In genomic region chr4:23972805-23973204, GRCh38 we compare ENCODE assay signal across 23 cellular contexts.
"Had no signal": no experiment of that assay in that cellular context is flagged by ENCODE, and none has a peak within 500 bp of the region (broad histone marks: within the 10 kb centered on the region; RNA-seq: fewer than 3 reads in every experiment).

No MANE protein-coding gene starts in this region.

- H3K36me3 ChIP-seq: left ventricle myocardium inferior, lower lobe of right lung, neural progenitor cell, pancreas, tibial artery, upper lobe of left lung, uterus had no signal

- DNase-seq: effector CD4-positive, alpha-beta T cell; endodermal cell; erythroblast; foreskin keratinocyte; kidney; left cardiac atrium; left ventricle myocardium inferior; lower lobe of right lung; midbrain; nucleus accumbens; pancreas; right cardiac atrium; stimulated activated CD4-positive, alpha-beta T cell treated with anti-CD3 and anti-CD28 coated beads, Interleukin-4, amount 100 ng/mL, for 1 hour; stimulated activated CD8-positive, alpha-beta memory T cell treated with anti-CD3 and anti-CD28 coated beads, Interleukin-4, amount 100 ng/mL, for 48 hours; tibial artery; upper lobe of left lung; uterus had no signal

- H3K27me3 ChIP-seq: foreskin keratinocyte, pancreas, tibial artery, upper lobe of left lung, uterus had no signal

- H3K36me3 Mint-ChIP-seq: memory B cell; natural killer cell treated with Interleukin-12 subunit alpha and Interleukin-12 subunit beta and Interleukin-15 and Interleukin-18, amount 100 ng/mL, for 72 hours; neural progenitor cell; stimulated activated effector memory CD8-positive, alpha-beta T cell treated with anti-CD3 and anti-CD28 coated beads, Interleukin-12 subunit alpha, Interleukin-12 subunit beta, amount 100 ng/mL, for 72 hours had no signal

- H2AFZ ChIP-seq: neural progenitor cell had no signal

- H3K4me1 Mint-ChIP-seq: memory B cell; stimulated activated effector memory CD8-positive, alpha-beta T cell treated with anti-CD3 and anti-CD28 coated beads, Interleukin-12 subunit alpha, Interleukin-12 subunit beta, amount 100 ng/mL, for 72 hours had no signal

- H3K9ac ChIP-seq: neural progenitor cell had no signal

- H3K9me3 Mint-ChIP-seq: endodermal cell; memory B cell; neural progenitor cell; stimulated activated naive CD8-positive, alpha-beta T cell treated with anti-CD3 and anti-CD28 coated beads, Interleukin-15, Interleukin-2, amounts not matched to agents 100 ng/mL and 50 ng/mL, for 24 hours had no signal

- H3K4me2 ChIP-seq: neural progenitor cell had no signal

- H3K27ac Mint-ChIP-seq: endodermal cell; memory B cell; natural killer cell treated with Interleukin-12 subunit alpha and Interleukin-12 subunit beta and Interleukin-15 and Interleukin-18, amount 100 ng/mL, for 72 hours; neural progenitor cell; progenitor cell of endocrine pancreas; stimulated activated effector memory CD8-positive, alpha-beta T cell treated with anti-CD3 and anti-CD28 coated beads, Interleukin-12 subunit alpha, Interleukin-12 subunit beta, amount 100 ng/mL, for 72 hours; stimulated activated naive CD8-positive, alpha-beta T cell treated with anti-CD3 and anti-CD28 coated beads, Interleukin-15, Interleukin-2, amounts not matched to agents 100 ng/mL and 50 ng/mL, for 24 hours had no signal

- H3K9me3 ChIP-seq: left ventricle myocardium inferior, lower lobe of right lung, pancreas, tibial artery, upper lobe of left lung, uterus had no signal

- H3K27me3 Mint-ChIP-seq: memory B cell; natural killer cell treated with Interleukin-12 subunit alpha and Interleukin-12 subunit beta and Interleukin-15 and Interleukin-18, amount 100 ng/mL, for 72 hours; stimulated activated naive CD8-positive, alpha-beta T cell treated with anti-CD3 and anti-CD28 coated beads, Interleukin-15, Interleukin-2, amounts not matched to agents 100 ng/mL and 50 ng/mL, for 24 hours had no signal

- H3K4me1 ChIP-seq: foreskin keratinocyte, lower lobe of right lung, neural progenitor cell, pancreas, tibial artery, upper lobe of left lung, uterus had no signal

- H3K27ac ChIP-seq: foreskin keratinocyte, left ventricle myocardium inferior, lower lobe of right lung, neural progenitor cell, pancreas, tibial artery, upper lobe of left lung, uterus had no signal

- H3K4me3 Mint-ChIP-seq: endodermal cell; memory B cell; natural killer cell treated with Interleukin-12 subunit alpha and Interleukin-12 subunit beta and Interleukin-15 and Interleukin-18, amount 100 ng/mL, for 72 hours; neural progenitor cell; stimulated activated effector memory CD8-positive, alpha-beta T cell treated with anti-CD3 and anti-CD28 coated beads, Interleukin-12 subunit alpha, Interleukin-12 subunit beta, amount 100 ng/mL, for 72 hours; stimulated activated naive CD8-positive, alpha-beta T cell treated with anti-CD3 and anti-CD28 coated beads, Interleukin-15, Interleukin-2, amounts not matched to agents 100 ng/mL and 50 ng/mL, for 24 hours had no signal

- ATAC-seq: foreskin keratinocyte; left cardiac atrium; lower lobe of right lung; natural killer cell treated with Interleukin-12 subunit alpha and Interleukin-12 subunit beta and Interleukin-15 and Interleukin-18, amount 100 ng/mL, for 72 hours; pancreas; right cardiac atrium; stimulated activated effector memory CD8-positive, alpha-beta T cell treated with anti-CD3 and anti-CD28 coated beads, Interleukin-12 subunit alpha, Interleukin-12 subunit beta, amount 100 ng/mL, for 72 hours had no signal

- H3K4me3 ChIP-seq: left ventricle myocardium inferior, lower lobe of right lung, neural progenitor cell, pancreas, tibial artery, upper lobe of left lung, uterus had no signal
